ENCODE assay signal across 9 cellular contexts in the genomic region with DNA sequence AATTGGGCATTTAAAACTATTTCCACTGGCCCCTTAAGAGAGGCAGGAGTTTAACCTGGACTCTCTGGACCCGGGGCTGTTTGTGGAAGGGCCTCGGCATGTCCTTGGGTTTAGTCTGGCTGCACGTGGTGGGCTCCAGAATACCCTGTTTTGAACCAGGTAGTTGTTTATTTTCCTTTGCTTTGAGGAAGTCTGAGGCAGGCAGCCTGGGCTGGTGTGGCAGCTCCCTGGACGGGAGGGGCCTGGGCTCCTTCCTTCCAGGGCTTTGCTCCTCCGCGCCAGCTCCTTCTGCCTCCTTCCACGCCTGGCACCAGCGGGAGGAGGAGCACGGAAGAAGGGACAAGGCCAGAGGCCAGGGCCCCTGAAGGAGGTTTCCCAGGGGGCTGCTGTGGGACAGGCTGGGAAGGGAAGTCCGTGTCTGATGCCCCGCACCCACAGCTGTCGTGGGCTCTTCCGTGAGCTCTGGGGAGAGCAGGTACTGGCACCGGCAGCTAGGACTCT. TPM values are rescaled to one million over a fixed set of nuclear protein-coding genes. Genes with fewer than 3 reads are reported as not detected.
A peak's percentile ranks its signal among the peaks of the same experiment; 100 is the strongest.
DNase-seq lines count a peak whose midpoint lies in the region; ATAC-seq and TF ChIP-seq lines count a peak whose summit lies in the region.
"Had no signal": no experiment of that assay in that cellular context is flagged by ENCODE, and none has a peak within 500 bp of the region (broad histone marks: within the 10 kb centered on the region; RNA-seq: fewer than 3 reads in every experiment).

No MANE protein-coding gene starts in this region.

- H3K27ac Mint-ChIP-seq in GM23338: peak overlapping the region; percentile 75
- H3K27ac Mint-ChIP-seq in activated naive CD8-positive, alpha-beta T cell: peak overlapping the region; percentile 79

- peaks cover 5% of the 10 kb centered on the region; the same call in 1 of the 2 replicates for H4K20me1 ChIP-seq in GM23338 (replicated peaks; ENCODE audit: insufficient read depth)

- H3K4me1 ChIP-seq in GM23338 (ENCODE audit: insufficient read depth): peaks cover 7% of the 10 kb centered on the region; the same call in 1 of the 2 replicates
- H3K4me1 ChIP-seq in right atrium auricular region: peaks cover 0 to 47% of the 10 kb centered on the region in 2 donors
- H3K4me1 ChIP-seq in gastrocnemius medialis: peaks cover 14% of the 10 kb centered on the region in 2 donors

- DNase-seq in GM23338 (ENCODE audit: low spot score) (no peak), right atrium auricular region (ENCODE audit: low spot score) (no peak), gastrocnemius medialis (no peak), DMS153 (lab: John Stamatoyannopoulos, UW) (no peak), posterior vena cava (ENCODE audit: low spot score) (no peak), H4 (ENCODE audit: low spot score) (no peak)
- DNase-seq: PC-3 had no signal

- no peak for TF ChIP-seq POLR2A in gastrocnemius medialis (IDR thresholded peaks at IDR 0.05)

- peak; percentile 33 for ATAC-seq in GM23338
- ATAC-seq in gastrocnemius medialis: no peak
- no peak for ATAC-seq in GM18498 (IDR thresholded peaks at IDR 0.05; ENCODE audit: unreplicated experiment)
- ATAC-seq: PC-3 had no signal

- 0 out of 2 replicates have a peak overlapping the region, but pooled peaks have one; percentile 15 for H3K27ac ChIP-seq in GM23338 (ENCODE audit: low read depth)
- peak overlapping the region; percentile 63 to 75 for H3K27ac ChIP-seq in right atrium auricular region
- peak overlapping the region; percentile 54 to 71 (median 68) for H3K27ac ChIP-seq in gastrocnemius medialis

- in situ Hi-C loops in gastrocnemius medialis (cut with MboI; ENCODE audit: low sequenced_read_pairs in 4 of 4): no loop called here

- H3K4me3 ChIP-seq in GM23338: no peak overlapping the region
- peak overlapping the region in 1 of 2 donors; percentile 26 for H3K4me3 ChIP-seq in right atrium auricular region
- peak overlapping the region; percentile 7 to 35 (median 14) for H3K4me3 ChIP-seq in gastrocnemius medialis

- H3K79me2 ChIP-seq in GM23338 (replicated peaks; ENCODE audit: insufficient read depth): peaks cover 98% of the 10 kb centered on the region

- H3K36me3 ChIP-seq in GM23338 (ENCODE audit: insufficient read depth) (no peaks in the 10 kb centered on the region), right atrium auricular region (peaks cover 5% of the 10 kb centered on the region), gastrocnemius medialis (peaks cover 0 to 7% of the 10 kb centered on the region in 2 donors)

- no peaks in the 10 kb centered on the region for H3K27me3 ChIP-seq in GM23338 (ENCODE audit: insufficient read depth)
- H3K27me3 ChIP-seq in right atrium auricular region: no peaks in the 10 kb centered on the region
- no peaks in the 10 kb centered on the region for H3K27me3 ChIP-seq in gastrocnemius medialis

- peaks cover 21% of the 10 kb centered on the region for H3K36me3 Mint-ChIP-seq in GM23338 (ENCODE audit: low read depth)
- H3K36me3 Mint-ChIP-seq in activated naive CD8-positive, alpha-beta T cell: peaks cover 17% of the 10 kb centered on the region

- no peak for TF ChIP-seq CTCF in GM23338 (conservative IDR thresholded peaks at IDR 0.05; ENCODE audit: low read depth in 2 of 2)
- no peak for TF ChIP-seq CTCF in right atrium auricular region (IDR thresholded peaks at IDR 0.05)
- TF ChIP-seq CTCF in gastrocnemius medialis (IDR thresholded peaks at IDR 0.05 in 4 of 5, conservative IDR thresholded peaks at IDR 0.05 in 1 of 5): no peak

- H3K9me3 Mint-ChIP-seq in GM23338: peaks cover 10% of the 10 kb centered on the region
- H3K9me3 Mint-ChIP-seq in activated naive CD8-positive, alpha-beta T cell (ENCODE audit: low read depth): peaks cover 7% of the 10 kb centered on the region

- H3F3A ChIP-seq in GM23338 (replicated peaks; ENCODE audit: low read depth): 0 out of 2 replicates have a peak, but pooled peaks cover 3% of the 10 kb centered on the region

- H3K9me3 ChIP-seq in right atrium auricular region (peaks cover 0 to 8% of the 10 kb centered on the region in 2 donors), gastrocnemius medialis (peaks cover 0 to 3% (median 2%) of the 10 kb centered on the region in 3 donors)

- H2AFZ ChIP-seq in GM23338: no peak overlapping the region

- no peak overlapping the region for H3K4me2 ChIP-seq in GM23338

- no peaks in the 10 kb centered on the region for H3K9me2 ChIP-seq in GM23338 (ENCODE audit: insufficient read depth)

- H3K4me3 Mint-ChIP-seq in GM23338: no peak overlapping the region
- H3K4me3 Mint-ChIP-seq in activated naive CD8-positive, alpha-beta T cell: peak overlapping the region; percentile 44

- peaks cover 5% of the 10 kb centered on the region for H3K27me3 Mint-ChIP-seq in GM23338 (ENCODE audit: insufficient read depth, low read depth, poor library complexity)
- H3K27me3 Mint-ChIP-seq in activated naive CD8-positive, alpha-beta T cell: no peaks in the 10 kb centered on the region

- peaks cover 27% of the 10 kb centered on the region; the same call in 2 of the 3 replicates for H3K4me1 Mint-ChIP-seq in GM23338
- H3K4me1 Mint-ChIP-seq in activated naive CD8-positive, alpha-beta T cell (ENCODE audit: low read depth): peaks cover 69% of the 10 kb centered on the region

- intact Hi-C loops in gastrocnemius medialis (cut with DNase I; ENCODE audit: low total_unique reads) (no loop called here), posterior vena cava (cut with DNase I) (no loop called here)

TF ChIP-seq in GM23338, 12 proteins besides CTCF, POLR2A, EP300 and RAD21 (continues in another document):
- TF ChIP-seq STAT1 (IDR thresholded peaks at IDR 0.05; ENCODE audit: unreplicated experiment) (no peak), ZNF114 (CRISPR knock-in tag; IDR thresholded peaks at IDR 0.05) (no peak), EZH2phosphoT487 (IDR thresholded peaks at IDR 0.05; ENCODE audit: unreplicated experiment) (no peak)

RNA-seq across cellular contexts. Expression of a gene that starts 15.5 kb away (rescaled TPM):
- 30.0 and 48.0 TPM in 2 replicates for total RNA-seq in GM23338 (2014; rRNA removed; shearing (Covaris generic))
- 22.3 and 22.6 TPM in 2 replicates for polyA plus RNA-seq in GM23338 (2016; fragmentation: Nextera tagmentation; extraction: Ambion mirVana)
- total RNA-seq in right atrium auricular region: 10 to 100 TPM; 10.4 to 14.4 TPM
- total RNA-seq in gastrocnemius medialis: 10 to 100 TPM in 3 of 4 donors, 1 to 10 TPM in 1; 7.0 to 20.6 (median 16.1) TPM
- total RNA-seq in posterior vena cava: 10 to 100 TPM; 14.7 to 20.9 TPM
- total RNA-seq in H4 (2014; rRNA removed; shearing (Covaris generic)): 14.1 and 15.6 TPM in 2 replicates

RNA-seq across cellular contexts. Expression of a gene that starts 30.4 kb away (rescaled TPM):
- total RNA-seq in GM23338 (2014; rRNA removed; shearing (Covaris generic)): not detected in 2 replicates
- not detected in 2 replicates for polyA plus RNA-seq in GM23338 (2016; fragmentation: Nextera tagmentation; extraction: Ambion mirVana)
- not detected for total RNA-seq in right atrium auricular region
- total RNA-seq in gastrocnemius medialis: not detected
- not detected for total RNA-seq in posterior vena cava
- not detected in 2 replicates for total RNA-seq in H4 (2014; rRNA removed; shearing (Covaris generic))
- total RNA-seq: PC-3 had no signal

Comparison
In these comparisons a context has a peak if more than half of its experiments do, and no peak if none do; other contexts are left out.
1. H3K27ac ChIP-seq: peak in every context shown above with its lines; median percentile 69 in right atrium auricular region; 68 in gastrocnemius medialis; 15 in GM23338.